In genomic region chr3:71016141-71016845, GRCh38 we compare ENCODE assay signal across 1 cellular context.
TF ChIP-seq lines count a peak whose summit lies in the region.

No MANE protein-coding gene starts in this region.

TF ChIP-seq in HepG2, 621 proteins besides CTCF, POLR2A, EP300 and RAD21 (continued from another document and continues in another):
- TF ChIP-seq GPBP1L1 (CRISPR knock-in tag; IDR thresholded peaks at IDR 0.05), result no peak
- no peak for TF ChIP-seq KLF9 (CRISPR knock-in tag; IDR thresholded peaks at IDR 0.05; ENCODE audit: low read depth)
- TF ChIP-seq ATF6 (CRISPR knock-in tag; conservative IDR thresholded peaks at IDR 0.05), result no peak
- no peak for TF ChIP-seq ZNF577 (CRISPR knock-in tag; IDR thresholded peaks at IDR 0.05; ENCODE audit: borderline replicate concordance, low read depth)
- TF ChIP-seq ZNF652 (CRISPR knock-in tag; IDR thresholded peaks at IDR 0.05; ENCODE audit: borderline replicate concordance, low read depth), result peak; percentile 78
- peak; percentile 35; the same call in 1 of the 2 replicates for TF ChIP-seq CHD4 (IDR thresholded peaks at IDR 0.05; ENCODE audit: borderline replicate concordance, low read length)
- no peak for TF ChIP-seq RARG (CRISPR knock-in tag; IDR thresholded peaks at IDR 0.05; ENCODE audit: low read depth)
- TF ChIP-seq RXRB (CRISPR knock-in tag; IDR thresholded peaks at IDR 0.05; ENCODE audit: borderline replicate concordance), result no peak
- TF ChIP-seq ATF3 (CRISPR knock-in tag; IDR thresholded peaks at IDR 0.05), result no peak
- no peak for TF ChIP-seq NR3C1 (CRISPR knock-in tag; IDR thresholded peaks at IDR 0.05)
- no peak for TF ChIP-seq USF2 (IDR thresholded peaks at IDR 0.05; ENCODE audit: low read depth, low read length)
- no peak for TF ChIP-seq USF2 (CRISPR knock-in tag; IDR thresholded peaks at IDR 0.05; ENCODE audit: borderline replicate concordance)
- TF ChIP-seq ZKSCAN8 (CRISPR knock-in tag; IDR thresholded peaks at IDR 0.05; ENCODE audit: borderline replicate concordance), result no peak
- TF ChIP-seq PLSCR1 (CRISPR knock-in tag; IDR thresholded peaks at IDR 0.05; ENCODE audit: borderline replicate concordance), result no peak
- no peak for TF ChIP-seq ZBTB40 (IDR thresholded peaks at IDR 0.05)
- TF ChIP-seq ZBTB40 (CRISPR knock-in tag; IDR thresholded peaks at IDR 0.05), result no peak
- TF ChIP-seq MEIS1 (CRISPR knock-in tag; IDR thresholded peaks at IDR 0.05; ENCODE audit: borderline replicate concordance), result no peak
- no peak for TF ChIP-seq ZNF644 (CRISPR knock-in tag; IDR thresholded peaks at IDR 0.05; ENCODE audit: low read depth)
- no peak for TF ChIP-seq KAT8 (CRISPR knock-in tag; IDR thresholded peaks at IDR 0.05)
- TF ChIP-seq HCFC1 (IDR thresholded peaks at IDR 0.05; ENCODE audit: low read depth, low read length), result no peak
- TF ChIP-seq BCL6 (CRISPR knock-in tag; IDR thresholded peaks at IDR 0.05), result 0 out of 2 replicates have a peak, but pooled peaks have one; percentile 11
- no peak for TF ChIP-seq TFDP2 (CRISPR knock-in tag; IDR thresholded peaks at IDR 0.05)
- TF ChIP-seq DZIP1 (CRISPR knock-in tag; IDR thresholded peaks at IDR 0.05), result no peak
- TF ChIP-seq SALL1 (CRISPR knock-in tag; IDR thresholded peaks at IDR 0.05), result peak; percentile 19; the same call in 1 of the 2 replicates
- TF ChIP-seq FOXP1 (IDR thresholded peaks at IDR 0.05), result no peak
- 0 out of 2 replicates have a peak, but pooled peaks have one; percentile 21 for TF ChIP-seq FOXP1 (CRISPR knock-in tag; IDR thresholded peaks at IDR 0.05)
- 0 out of 2 replicates have a peak, but pooled peaks have one; percentile 18 for TF ChIP-seq CEBPG (CRISPR knock-in tag; IDR thresholded peaks at IDR 0.05)
- TF ChIP-seq ZBED4 (CRISPR knock-in tag; IDR thresholded peaks at IDR 0.05; ENCODE audit: borderline replicate concordance), result no peak
- TF ChIP-seq NFKB2 (CRISPR knock-in tag; IDR thresholded peaks at IDR 0.05; ENCODE audit: borderline replicate concordance), result no peak
- no peak for TF ChIP-seq RBM39 (IDR thresholded peaks at IDR 0.05; ENCODE audit: low read depth, low read length, poor library complexity, severe bottlenecking)
- TF ChIP-seq ATF1 (CRISPR knock-in tag; IDR thresholded peaks at IDR 0.05), result no peak
- TF ChIP-seq NRL (CRISPR knock-in tag; IDR thresholded peaks at IDR 0.05; ENCODE audit: borderline replicate concordance), result no peak
